ENCODE assay signal across 15 cellular contexts in the genomic region with DNA sequence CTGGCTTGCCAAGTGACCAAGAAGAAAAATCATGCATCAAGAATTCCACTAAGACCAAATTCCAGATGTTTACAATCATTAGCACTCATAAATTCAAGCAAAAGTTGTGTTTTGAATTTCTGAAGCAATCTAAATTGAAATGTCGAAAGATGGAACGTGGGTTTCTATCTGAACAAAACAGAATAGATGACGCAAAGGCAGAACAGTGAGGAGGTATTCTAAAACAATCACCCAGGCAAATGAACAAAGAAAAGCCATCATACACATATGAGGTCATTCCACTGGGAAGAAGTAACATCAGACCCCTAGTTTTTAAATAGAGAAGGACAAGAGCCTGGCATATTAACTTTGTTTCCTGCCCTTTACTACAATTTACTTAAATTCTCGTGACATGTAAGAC. TPM values are rescaled to one million over a fixed set of nuclear protein-coding genes. Genes with fewer than 3 reads are reported as not detected.
A peak's percentile ranks its signal among the peaks of the same experiment; 100 is the strongest.
DNase-seq lines count a peak whose midpoint lies in the region; ATAC-seq and TF ChIP-seq lines count a peak whose summit lies in the region.
"Had no signal": no experiment of that assay in that cellular context is flagged by ENCODE, and none has a peak within 500 bp of the region (broad histone marks: within the 10 kb centered on the region; RNA-seq: fewer than 3 reads in every experiment).

No MANE protein-coding gene starts in this region.

- H3K9me3 ChIP-seq in IMR-90 (ENCODE audit: control insufficient read depth, insufficient read depth, low read length) (no peaks in the 10 kb centered on the region), left lung (no peaks in the 10 kb centered on the region)
- H3K9me3 ChIP-seq: tibial artery had no signal

- no peak overlapping the region for H4K5ac ChIP-seq in IMR-90 (ENCODE audit: low read depth, low read length)

- no peaks in the 10 kb centered on the region for H3K79me1 ChIP-seq in IMR-90 (ENCODE audit: low read depth in 1 of 2, low read length in 2 of 2)

- no peaks in the 10 kb centered on the region for H4K20me1 ChIP-seq in IMR-90 (ENCODE audit: insufficient read depth, low read length)

- TF ChIP-seq CTCF in AG10803 (conservative IDR thresholded peaks at IDR 0.05; ENCODE audit: low read length) (no peak), IMR-90 (conservative IDR thresholded peaks at IDR 0.05; ENCODE audit: low read depth, low read length) (no peak), chondrocyte (IDR thresholded peaks at IDR 0.05) (no peak), left lung (IDR thresholded peaks at IDR 0.05) (no peak)

- H3K27ac ChIP-seq in IMR-90 (ENCODE audit: insufficient read depth, low read length) (no peak overlapping the region), left lung (peak overlapping the region; percentile 18 to 70)
- H3K27ac ChIP-seq: dorsolateral prefrontal cortex, tibial artery had no signal

- H3K4me1 Mint-ChIP-seq in chondrocyte (ENCODE audit: low read depth) = peaks cover 28% of the 10 kb centered on the region

- DNase-seq in AG10803 (ENCODE audit: low read depth) (peak; percentile 53), IMR-90 (peak; percentile 4), chondrocyte (ENCODE audit: low spot score) (no peak), left lung (no peak), DMS153 treated with DMSO at 0.1 percent for 48 hours (lab: John Stamatoyannopoulos, UW; ENCODE audit: unreplicated experiment) (no peak), NCI-H748 treated with DMSO at 0.1 percent for 48 hours (lab: John Stamatoyannopoulos, UW) (no peak), NCI-H1105 (lab: John Stamatoyannopoulos, UW) (no peak)
- DNase-seq: anterior cingulate cortex, dorsolateral prefrontal cortex, glutamatergic neuron, NCI-H1417 treated with DMSO at 0.1 percent for 48 hours, NCI-H446, T-helper 1 cell, tibial artery had no signal

- H3K4me1 ChIP-seq in IMR-90 (ENCODE audit: control insufficient read depth, insufficient read depth, low read length) = peaks cover 3% of the 10 kb centered on the region; the same call in 1 of the 2 replicates
- H3K4me1 ChIP-seq in left lung = peaks cover 14 to 48% of the 10 kb centered on the region in 2 donors
- H3K4me1 ChIP-seq: tibial artery had no signal

- no peaks in the 10 kb centered on the region for H3K36me3 ChIP-seq in IMR-90 (ENCODE audit: control insufficient read depth, insufficient read depth, low read length)
- H3K36me3 ChIP-seq in left lung = no peaks in the 10 kb centered on the region
- H3K36me3 ChIP-seq: tibial artery had no signal

- no peak overlapping the region for H3K14ac ChIP-seq in IMR-90 (replicated peaks; ENCODE audit: low read depth, low read length)

- no peak for TF ChIP-seq RAD21 in IMR-90 (IDR thresholded peaks at IDR 0.05; ENCODE audit: low read length)

- in situ Hi-C loops in IMR-90 (cut with MboI; ENCODE audit: low sequenced_read_pairs) = no loop called here

- H2BK20ac ChIP-seq in IMR-90 (ENCODE audit: low read depth, low read length) = no peak overlapping the region

- CTCF ChIA-PET in IMR-90 (lab: Yijun Ruan, JAX) = interaction anchor here (1.1 kb wide), 1 partner anchor 186 kb away, joined by 4 read pairs; no protein-coding TSS in a partner anchor

- H2BK120ac ChIP-seq in IMR-90 (ENCODE audit: low read depth, low read length) = no peak overlapping the region

- peaks cover 11% of the 10 kb centered on the region for H3K27me3 ChIP-seq in IMR-90 (ENCODE audit: control insufficient read depth, insufficient read depth, low read length)
- H3K27me3 ChIP-seq in left lung = no peaks in the 10 kb centered on the region
- H3K27me3 ChIP-seq: dorsolateral prefrontal cortex had no signal

- no peaks in the 10 kb centered on the region for H3K27me3 Mint-ChIP-seq in chondrocyte (ENCODE audit: low read depth)

- no peaks in the 10 kb centered on the region for H3K9me1 ChIP-seq in IMR-90 (ENCODE audit: insufficient read depth, low read length)

- no peak overlapping the region for H2AK9ac ChIP-seq in IMR-90 (replicated peaks; ENCODE audit: low read depth, low read length, poor library complexity)

- H3K4me3 Mint-ChIP-seq in chondrocyte (ENCODE audit: unreplicated experiment) = no peak overlapping the region

- no peak overlapping the region for H2BK15ac ChIP-seq in IMR-90 (ENCODE audit: low read depth, low read length)

- H2AFZ ChIP-seq in IMR-90 (replicated peaks; ENCODE audit: low read length, poor library complexity) = no peak overlapping the region

- H4K91ac ChIP-seq in IMR-90 (ENCODE audit: insufficient read depth, low read depth, low read length) = no peak overlapping the region

- H3K9ac ChIP-seq in IMR-90 (ENCODE audit: low read depth, low read length) = no peak overlapping the region

- no TSS peak for BruUV-seq in IMR-90 (replicated peaks; lab: Mats Ljungman, UMichigan)

- dilution Hi-C loops in IMR-90 (cut with HindIII; ENCODE audit: low sequenced_read_pairs, unreplicated experiment) = no loop called here

- no peak; the same call in 1 of the 2 replicates for ATAC-seq in IMR-90 (ENCODE audit: low read depth)
- peak; percentile 15 for ATAC-seq in left lung
- no peak for ATAC-seq in HG03342 (IDR thresholded peaks at IDR 0.05; ENCODE audit: unreplicated experiment)

- TF ChIP-seq POLR2A in IMR-90 (IDR thresholded peaks at IDR 0.05; ENCODE audit: low read depth, low read length) = no peak

- peak overlapping the region; percentile 89 for H3K27ac Mint-ChIP-seq in chondrocyte (ENCODE audit: unreplicated experiment)

- no peaks in the 10 kb centered on the region for H3K9me3 Mint-ChIP-seq in chondrocyte (ENCODE audit: low read depth)

- H3K4me3 ChIP-seq in AG10803 (ENCODE audit: low read length) = no peak overlapping the region
- no peak overlapping the region for H3K4me3 ChIP-seq in IMR-90 (ENCODE audit: insufficient read depth, low read depth, low read length)
- H3K4me3 ChIP-seq in left lung = no peak overlapping the region
- H3K4me3 ChIP-seq: dorsolateral prefrontal cortex, tibial artery had no signal

- no peak overlapping the region for H3K4me2 ChIP-seq in IMR-90 (ENCODE audit: low read depth, low read length)

- H2AK5ac ChIP-seq in IMR-90 (ENCODE audit: low read depth, low read length) = no peak overlapping the region

- WGBS in IMR-90 (ENCODE audit: extremely low coverage in 2 of 2, insufficient read length in 1 of 2), 2 experiments = 100% methylated on average over 1 of the region's 4 CpGs; no CpG with 5 or more reads in 1 of the 2 experiments

- no peak overlapping the region for H3K18ac ChIP-seq in IMR-90 (ENCODE audit: low read depth, low read length)

- no peak overlapping the region for H3K4ac ChIP-seq in IMR-90 (ENCODE audit: low read depth, low read length)

- H3K56ac ChIP-seq in IMR-90 (ENCODE audit: extremely low read depth, insufficient read depth, low read length) = no peak overlapping the region

- no peak overlapping the region for H2BK5ac ChIP-seq in IMR-90 (ENCODE audit: low read depth, low read length, poor library complexity, severe bottlenecking)

- no peak overlapping the region for H4K8ac ChIP-seq in IMR-90 (ENCODE audit: low read depth in 2 of 2, low read length in 2 of 2)

- POLR2A ChIA-PET in IMR-90 (lab: Charles Lee; ENCODE audit: unreplicated experiment) = no interaction called here

- H3K23ac ChIP-seq in IMR-90 (ENCODE audit: low read depth, low read length) = no peak overlapping the region

- peaks cover 1% of the 10 kb centered on the region for H3K36me3 Mint-ChIP-seq in chondrocyte (ENCODE audit: low read depth)

- intact Hi-C loops in IMR-90 (cut with micrococcal nuclease) (no loop called here), left lung (cut with DNase I) (no loop called here)

TF ChIP-seq in IMR-90, 13 proteins besides CTCF, POLR2A, EP300 and RAD21:
- no peak for TF ChIP-seq RCOR1 (IDR thresholded peaks at IDR 0.05; ENCODE audit: insufficient replicate concordance, low read length)
- no peak for TF ChIP-seq MXI1 (IDR thresholded peaks at IDR 0.05; ENCODE audit: borderline replicate concordance, low read depth, low read length)
- TF ChIP-seq BHLHE40 (IDR thresholded peaks at IDR 0.05; ENCODE audit: low read depth, low read length) = no peak
- TF ChIP-seq, protein P1, sequence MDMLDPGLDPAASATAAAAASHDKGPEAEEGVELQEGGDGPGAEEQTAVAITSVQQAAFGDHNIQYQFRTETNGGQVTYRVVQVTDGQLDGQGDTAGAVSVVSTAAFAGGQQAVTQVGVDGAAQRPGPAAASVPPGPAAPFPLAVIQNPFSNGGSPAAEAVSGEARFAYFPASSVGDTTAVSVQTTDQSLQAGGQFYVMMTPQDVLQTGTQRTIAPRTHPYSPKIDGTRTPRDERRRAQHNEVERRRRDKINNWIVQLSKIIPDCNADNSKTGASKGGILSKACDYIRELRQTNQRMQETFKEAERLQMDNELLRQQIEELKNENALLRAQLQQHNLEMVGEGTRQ (IDR thresholded peaks at IDR 0.05; ENCODE audit: low read depth, low read length) = no peak
- TF ChIP-seq RFX5 (IDR thresholded peaks at IDR 0.05; ENCODE audit: low read depth, low read length) = no peak
- TF ChIP-seq MAFK (IDR thresholded peaks at IDR 0.05; ENCODE audit: low read depth, low read length) = no peak
- no peak for TF ChIP-seq NFE2L2 (IDR thresholded peaks at IDR 0.05; ENCODE audit: low read depth, low read length)
- no peak for TF ChIP-seq CHD1 (IDR thresholded peaks at IDR 0.05; ENCODE audit: low read depth, low read length)
- TF ChIP-seq, protein P2, sequence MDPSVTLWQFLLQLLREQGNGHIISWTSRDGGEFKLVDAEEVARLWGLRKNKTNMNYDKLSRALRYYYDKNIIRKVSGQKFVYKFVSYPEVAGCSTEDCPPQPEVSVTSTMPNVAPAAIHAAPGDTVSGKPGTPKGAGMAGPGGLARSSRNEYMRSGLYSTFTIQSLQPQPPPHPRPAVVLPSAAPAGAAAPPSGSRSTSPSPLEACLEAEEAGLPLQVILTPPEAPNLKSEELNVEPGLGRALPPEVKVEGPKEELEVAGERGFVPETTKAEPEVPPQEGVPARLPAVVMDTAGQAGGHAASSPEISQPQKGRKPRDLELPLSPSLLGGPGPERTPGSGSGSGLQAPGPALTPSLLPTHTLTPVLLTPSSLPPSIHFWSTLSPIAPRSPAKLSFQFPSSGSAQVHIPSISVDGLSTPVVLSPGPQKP (IDR thresholded peaks at IDR 0.05; ENCODE audit: borderline replicate concordance, low read depth, low read length) = no peak
- no peak for TF ChIP-seq CEBPB (IDR thresholded peaks at IDR 0.05; ENCODE audit: low read depth, low read length)
- no peak for TF ChIP-seq FOS (IDR thresholded peaks at IDR 0.05; ENCODE audit: low read depth, low read length)
- TF ChIP-seq SMC3 (IDR thresholded peaks at IDR 0.05; ENCODE audit: low read depth, low read length) = no peak
- TF ChIP-seq MAZ (IDR thresholded peaks at IDR 0.05; ENCODE audit: borderline replicate concordance, low read depth, low read length) = no peak

RNA-seq across cellular contexts. Expression of gene MCF2L2, which starts 58.0 kb away (rescaled TPM):
- total RNA-seq in IMR-90 (2012; rRNA removed) (under 0.01 TPM in 1 of 2 replicates, not detected in the other), chondrocyte (1.6 to 2.6 TPM (median 2.1 TPM) in 3 replicates), left lung (under 1 TPM; 0.41 to 0.52 TPM)
- 0.17 TPM in 1 of 2 replicates, not detected in the other for polyA plus RNA-seq in IMR-90 (2012; rRNA removed)
- not detected in 2 replicates for polyA plus RNA-seq in IMR-90 (2012; cell fraction: cytosol; rRNA removed)
- polyA plus RNA-seq in IMR-90 (2012; cell fraction: nucleus; rRNA removed; ENCODE audit: low replicate concordance) = 0.01 and 0.08 TPM in 2 replicates

Comparison
In these comparisons a context has a peak if more than half of its experiments do, and no peak if none do; other contexts are left out.
1. DNase-seq: peak in AG10803 (single experiment) and IMR-90 (single experiment); none in chondrocyte (single experiment), left lung (0 of 2), DMS153 treated with DMSO at 0.1 percent for 48 hours (single experiment), NCI-H748 treated with DMSO at 0.1 percent for 48 hours (single experiment) and NCI-H1105 (single experiment).